1 cellular context compared by ENCODE assay signal in genomic region chr5:40834391-40834848, GRCh38.
TF ChIP-seq lines count a peak whose summit lies in the region.

No MANE protein-coding gene starts in this region.

TF ChIP-seq in HEK293T, 16 proteins besides CTCF, POLR2A, EP300 and RAD21:
- no peak for TF ChIP-seq PKNOX1 (IDR thresholded peaks at IDR 0.05)
- no peak for TF ChIP-seq LEF1 (IDR thresholded peaks at IDR 0.05; ENCODE audit: borderline replicate concordance)
- TF ChIP-seq SP1 (IDR thresholded peaks at IDR 0.05): no peak
- TF ChIP-seq ARNT (IDR thresholded peaks at IDR 0.05): no peak
- TF ChIP-seq ELF4 (IDR thresholded peaks at IDR 0.05): no peak
TF ChIP-seq in HEK293T: peak in this region for 0.
